8 cellular contexts compared by ENCODE assay signal in genomic region chr3:11944052-11944673, GRCh38.
DNase-seq lines count a peak whose midpoint lies in the region; ATAC-seq and TF ChIP-seq lines count a peak whose summit lies in the region.

No MANE protein-coding gene starts in this region.

- DNase-seq in D341Med (ENCODE audit: low spot score) (peak; percentile 75), HuH-7 (ENCODE audit: low spot score) (peak; percentile 69), iPS-NIHi7 (ENCODE audit: extremely low spot score) (peak; percentile 81), NCI-H2081 (lab: John Stamatoyannopoulos, UW) (no peak), DMS79 (lab: John Stamatoyannopoulos, UW) (no peak)

- TF ChIP-seq CTCF in WI38 (IDR thresholded peaks at IDR 0.05; ENCODE audit: low read depth, low read length) = peak; percentile 78

- no peak overlapping the region for H3K4me3 ChIP-seq in WI38 (ENCODE audit: low read depth, low read length)

- ATAC-seq in HG03432 (IDR thresholded peaks at IDR 0.05; ENCODE audit: unreplicated experiment) = no peak
- no peak for ATAC-seq in HG02885 (IDR thresholded peaks at IDR 0.05; ENCODE audit: poor library complexity, unreplicated experiment)

Comparison
In these comparisons a context has a peak if more than half of its experiments do, and no peak if none do; other contexts are left out.
1. DNase-seq: peak in D341Med (single experiment), HuH-7 (single experiment) and iPS-NIHi7 (single experiment); none in NCI-H2081 (0 of 2) and DMS79 (single experiment).